ENCODE assay signal across 8 cellular contexts in genomic region chr19:7488736-7489353, GRCh38. TPM values are rescaled to one million over a fixed set of nuclear protein-coding genes. Genes with fewer than 3 reads are reported as not detected.
DNase-seq lines count a peak whose midpoint lies in the region; ATAC-seq, FAIRE-seq and TF ChIP-seq lines count a peak whose summit lies in the region.

TSS of gene PEX11G (minus strand) at chr19:7489035. CDS start at chr19:7489010, 25 bp downstream.

- H3K36me3 ChIP-seq in pancreas (no peaks in the 10 kb centered on the region), thymus (ENCODE audit: control insufficient read depth, insufficient read depth) (no peaks in the 10 kb centered on the region)

- POLR2A ChIA-PET in activated naive CD8-positive, alpha-beta T cell treated with anti-CD3 and anti-CD28 coated beads, Interleukin-2, amount 10 ng/mL, durations not matched to agents 7 days and 5 days (lab: Charles Lee): interaction anchor here (0.7 kb wide), 1 partner anchor 131 kb away, joined by 3 read pairs; no protein-coding TSS in a partner anchor

- H3K4me1 Mint-ChIP-seq in activated naive CD8-positive, alpha-beta T cell treated with anti-CD3 and anti-CD28 coated beads, Interleukin-2, amount 10 ng/mL, durations not matched to agents 7 days and 5 days: peaks cover 18% of the 10 kb centered on the region

- peak within 1 kb of the TSS; percentile 75 to 86 (median 83) for H3K27ac ChIP-seq in pancreas
- H3K27ac ChIP-seq in thymus (ENCODE audit: low read depth): peak within 1 kb of the TSS; percentile 83

- H3K27ac Mint-ChIP-seq in activated naive CD8-positive, alpha-beta T cell treated with anti-CD3 and anti-CD28 coated beads, Interleukin-2, amount 10 ng/mL, durations not matched to agents 7 days and 5 days: peak within 1 kb of the TSS; percentile 84

- intact Hi-C loops in Right ventricle myocardium superior (cut with DNase I): no loop called here
- intact Hi-C loops in pancreas (cut with DNase I): no loop called here

- no peaks in the 10 kb centered on the region for H3K27me3 Mint-ChIP-seq in activated naive CD8-positive, alpha-beta T cell treated with anti-CD3 and anti-CD28 coated beads, Interleukin-2, amount 10 ng/mL, durations not matched to agents 7 days and 5 days

- H3K4me1 ChIP-seq in pancreas (peaks cover 0 to 8% (median 6%) of the 10 kb centered on the region in 3 donors), thymus (ENCODE audit: control insufficient read depth, insufficient read depth, low read length) (no peaks in the 10 kb centered on the region)

- DNase-seq in AG09309 (ENCODE audit: low read depth): no peak
- DNase-seq in Kasumi-1 (lab: John Stamatoyannopoulos, UW): peak; percentile 71
- peak; percentile 50 for DNase-seq in SKM-1 treated with dmso at 0.1 percent for 144 hours (lab: John Stamatoyannopoulos, UW; ENCODE audit: unreplicated experiment)
- DNase-seq in activated naive CD8-positive, alpha-beta T cell treated with anti-CD3 and anti-CD28 coated beads, Interleukin-2, amount 10 ng/mL, durations not matched to agents 7 days and 5 days: peak; percentile 97
- DNase-seq in Right ventricle myocardium superior: peak; percentile 96
- peak; percentile 85 to 97 (median 92) for DNase-seq in pancreas

- no peaks in the 10 kb centered on the region for H3K36me3 Mint-ChIP-seq in activated naive CD8-positive, alpha-beta T cell treated with anti-CD3 and anti-CD28 coated beads, Interleukin-2, amount 10 ng/mL, durations not matched to agents 7 days and 5 days

- H3K9me3 Mint-ChIP-seq in activated naive CD8-positive, alpha-beta T cell treated with anti-CD3 and anti-CD28 coated beads, Interleukin-2, amount 10 ng/mL, durations not matched to agents 7 days and 5 days: no peaks in the 10 kb centered on the region

- H3K27me3 ChIP-seq in pancreas: no peaks in the 10 kb centered on the region
- no peaks in the 10 kb centered on the region for H3K27me3 ChIP-seq in thymus (ENCODE audit: control insufficient read depth, insufficient read depth)

- peak within 1 kb of the TSS; percentile 59 for H3K4me3 ChIP-seq in AG09309 (ENCODE audit: control insufficient read depth, low read depth, low read length)
- H3K4me3 ChIP-seq in pancreas: peak within 1 kb of the TSS; percentile 54 to 74 (median 66)
- peak within 1 kb of the TSS; percentile 60 for H3K4me3 ChIP-seq in thymus (ENCODE audit: low read length)

- FAIRE-seq in pancreas (lab: Jason Lieb, UNC): no peak

- H3K9me3 ChIP-seq in pancreas (no peaks in the 10 kb centered on the region), thymus (ENCODE audit: control insufficient read depth) (no peaks in the 10 kb centered on the region)

- TF ChIP-seq CTCF in AG09309 (IDR thresholded peaks at IDR 0.05; ENCODE audit: control insufficient read depth, insufficient read depth, low read depth, low read length, missing control alignments): no peak
- no peak for TF ChIP-seq CTCF in pancreas (IDR thresholded peaks at IDR 0.05)

- H3K4me3 Mint-ChIP-seq in activated naive CD8-positive, alpha-beta T cell treated with anti-CD3 and anti-CD28 coated beads, Interleukin-2, amount 10 ng/mL, durations not matched to agents 7 days and 5 days: peak within 1 kb of the TSS; percentile 82

- peak; percentile 96 for ATAC-seq in GM19372 (IDR thresholded peaks at IDR 0.05; ENCODE audit: low read depth, unreplicated experiment)
- peak; percentile 90 for ATAC-seq in activated naive CD8-positive, alpha-beta T cell treated with anti-CD3 and anti-CD28 coated beads, Interleukin-2, amount 10 ng/mL, durations not matched to agents 7 days and 5 days (ENCODE audit: low read depth)
- peak; percentile 100 for ATAC-seq in Right ventricle myocardium superior (ENCODE audit: poor library complexity)
- ATAC-seq in pancreas: peak; percentile 96 to 98 (median 97)

- 0 to 1% methylated on average over 34 to 49 of the region's 49 CpGs for WGBS in pancreas, 2 donors
- WGBS in thymus: 2% methylated on average over 49 of the region's 49 CpGs

RNA-seq across cellular contexts. Expression of gene PEX11G, which starts in this region (rescaled TPM):
- 1 to 10 TPM; 1.0 to 1.3 TPM for total RNA-seq in activated naive CD8-positive, alpha-beta T cell treated with anti-CD3 and anti-CD28 coated beads, Interleukin-2, amount 10 ng/mL, durations not matched to agents 7 days and 5 days
- total RNA-seq in Right ventricle myocardium superior: 0.97 TPM
- 1 to 10 TPM; 1.5 to 3.2 (median 2.2) TPM for total RNA-seq in pancreas
- 1 to 10 TPM; 5.9 to 6.8 TPM for polyA plus RNA-seq in pancreas
- polyA plus RNA-seq in thymus: 4.8 TPM

Comparison
In these comparisons a context has a peak if more than half of its experiments do, and no peak if none do; other contexts are left out.
1. Peak in DNase-seq and ATAC-seq in Right ventricle myocardium superior; RNA of the gene not detected or under 1 TPM.